22 cellular contexts compared by ENCODE assay signal in genomic region chr12:124641591-124641990, GRCh38.
A peak's percentile ranks its signal among the peaks of the same experiment; 100 is the strongest.
DNase-seq lines count a peak whose midpoint lies in the region; ATAC-seq and TF ChIP-seq lines count a peak whose summit lies in the region.
"Had no signal": no experiment of that assay in that cellular context is flagged by ENCODE, and none has a peak within 500 bp of the region (broad histone marks: within the 10 kb centered on the region; RNA-seq: fewer than 3 reads in every experiment).

No MANE protein-coding gene starts in this region.

- no peak overlapping the region for H3K9ac ChIP-seq in neuronal stem cell (ENCODE audit: low read depth, low read length, poor library complexity)
- H3K9ac ChIP-seq: BLaER1 treated with 17β-estradiol and CSF1 and Interleukin-3, amounts not matched to agents 10 nM and 100 nM had no signal

- no peak overlapping the region for H2BK12ac ChIP-seq in neuronal stem cell (ENCODE audit: low read length)

- H3K27ac ChIP-seq in left ventricle myocardium inferior (replicated peaks) (no peak overlapping the region), RWPE1 (peak overlapping the region; percentile 26; the same call in 1 of the 2 replicates), neuronal stem cell (replicated peaks; ENCODE audit: low read length) (no peak overlapping the region)
- H3K27ac ChIP-seq in CD8-positive, alpha-beta T cell (ENCODE audit: low read depth, low read length), result no peak overlapping the region
- H3K27ac ChIP-seq in CD4-positive, alpha-beta memory T cell (ENCODE audit: low read depth, low read length), result no peak overlapping the region
- H3K27ac ChIP-seq: A549 had no signal

- H3K4ac ChIP-seq in neuronal stem cell (ENCODE audit: low read length), result no peak overlapping the region

- H3K27me3 Mint-ChIP-seq in CD8-positive, alpha-beta T cell (ENCODE audit: low read depth), result no peaks in the 10 kb centered on the region
- no peaks in the 10 kb centered on the region for H3K27me3 Mint-ChIP-seq in CD4-positive, alpha-beta memory T cell
- H3K27me3 Mint-ChIP-seq: CD4-positive, alpha-beta T cell had no signal

- POLR2A ChIA-PET in RWPE1 (lab: Yijun Ruan, JAX; ENCODE audit: low non-redundant PET), result no interaction called here
- POLR2A ChIA-PET in CD8-positive, alpha-beta T cell (lab: Charles Lee), result no interaction called here
- POLR2A ChIA-PET in CD4-positive, alpha-beta memory T cell (lab: Charles Lee; ENCODE audit: partially characterized antibody), result no interaction called here

- no peaks in the 10 kb centered on the region for H3K9me3 ChIP-seq in left ventricle myocardium inferior (replicated peaks)
- H3K9me3 ChIP-seq in neuronal stem cell (replicated peaks in 1 of 2; ENCODE audit: control insufficient read depth in 2 of 2, insufficient read depth in 1 of 2, low read depth in 1 of 2, low read length in 2 of 2), result no peaks in the 10 kb centered on the region
- no peaks in the 10 kb centered on the region for H3K9me3 ChIP-seq in CD8-positive, alpha-beta T cell (ENCODE audit: low read length)
- H3K9me3 ChIP-seq in CD4-positive, alpha-beta memory T cell (ENCODE audit: control insufficient read depth in 1 of 2, low read length in 2 of 2), result no peaks in the 10 kb centered on the region
- H3K9me3 ChIP-seq: A549, BE2C, Caco-2, HAP-1 had no signal

- H3K36me3 Mint-ChIP-seq in CD8-positive, alpha-beta T cell, result no peaks in the 10 kb centered on the region
- no peaks in the 10 kb centered on the region for H3K36me3 Mint-ChIP-seq in CD4-positive, alpha-beta memory T cell

- H3K9me3 Mint-ChIP-seq in CD8-positive, alpha-beta T cell, result no peaks in the 10 kb centered on the region
- peaks cover 0 to 4% (median 0%) of the 10 kb centered on the region in 8 donors for H3K9me3 Mint-ChIP-seq in CD4-positive, alpha-beta memory T cell
- H3K9me3 Mint-ChIP-seq: CD4-positive, alpha-beta T cell had no signal

- H2BK120ac ChIP-seq in neuronal stem cell (ENCODE audit: low read depth, low read length), result no peak overlapping the region

- no peak overlapping the region for H4K8ac ChIP-seq in neuronal stem cell (ENCODE audit: low read depth, low read length)

- no peak overlapping the region for H3K18ac ChIP-seq in neuronal stem cell (ENCODE audit: low read length)

- ATAC-seq in Right ventricle myocardium superior (ENCODE audit: poor library complexity), result peak; percentile 16
- ATAC-seq in CD8-positive, alpha-beta T cell, result no peak
- ATAC-seq: A549 had no signal

- H3K23ac ChIP-seq in neuronal stem cell (ENCODE audit: low read depth, low read length, poor library complexity), result no peak overlapping the region

- WGBS in neuronal stem cell (ENCODE audit: extremely low coverage in 2 of 2, insufficient read length in 2 of 2, insufficient replicate concordance in 1 of 2), 2 donors, result no CpG with 5 or more reads among the region's 6 CpGs

- intact Hi-C loops in Right ventricle myocardium superior (cut with DNase I) (no loop called here), left ventricle myocardium inferior (cut with micrococcal nuclease) (no loop called here)
- intact Hi-C loops in CD8-positive, alpha-beta T cell (cut with DNase I, micrococcal nuclease), result no loop called here
- intact Hi-C loops in CD4-positive, alpha-beta memory T cell (cut with micrococcal nuclease), result no loop called here

- H4K91ac ChIP-seq in neuronal stem cell (ENCODE audit: low read depth, low read length, poor library complexity), result no peak overlapping the region

- H3K4me3 ChIP-seq in left ventricle myocardium inferior, result no peak overlapping the region
- H3K4me3 ChIP-seq in neuronal stem cell (ENCODE audit: low read length in 2 of 2), result no peak overlapping the region
- H3K4me3 ChIP-seq in CD8-positive, alpha-beta T cell (ENCODE audit: low read depth, low read length), result no peak overlapping the region
- no peak overlapping the region for H3K4me3 ChIP-seq in CD4-positive, alpha-beta memory T cell (ENCODE audit: low read length in 2 of 2)
- H3K4me3 ChIP-seq: A549; BLaER1 treated with 17β-estradiol and CSF1 and Interleukin-3, amounts not matched to agents 10 nM and 100 nM; HAP-1 had no signal

- H3K4me2 ChIP-seq in neuronal stem cell (ENCODE audit: insufficient read depth, low read length, poor library complexity, severe bottlenecking), result no peak overlapping the region
- H3K4me2 ChIP-seq: A549 had no signal

- H2AFZ ChIP-seq in neuronal stem cell (ENCODE audit: low read length), result no peak overlapping the region

- H2AK5ac ChIP-seq in neuronal stem cell (ENCODE audit: low read depth, low read length), result peak overlapping the region; percentile 31

- no peak overlapping the region for H2BK15ac ChIP-seq in neuronal stem cell (ENCODE audit: low read length)

- H3K4me3 Mint-ChIP-seq in CD8-positive, alpha-beta T cell, result no peak overlapping the region
- H3K4me3 Mint-ChIP-seq in CD4-positive, alpha-beta memory T cell, result no peak overlapping the region
- H3K4me3 Mint-ChIP-seq: CD14-positive monocyte; CD4-positive, alpha-beta T cell; HFFc6 had no signal

- peaks cover 15% of the 10 kb centered on the region for H3K4me1 Mint-ChIP-seq in CD8-positive, alpha-beta T cell (ENCODE audit: low read depth)
- H3K4me1 Mint-ChIP-seq in CD4-positive, alpha-beta memory T cell, result peaks cover 7 to 18% (median 12%) of the 10 kb centered on the region in 4 donors

- DNase-seq in Right ventricle myocardium superior, result peak; percentile 71
- DNase-seq in left ventricle myocardium inferior, result no peak
- DNase-seq in NCI-H69 (lab: John Stamatoyannopoulos, UW), result peak; percentile 27
- no peak for DNase-seq in RWPE1 (ENCODE audit: low spot score)
- no peak for DNase-seq in neuronal stem cell (ENCODE audit: low spot score)
- DNase-seq in CD8-positive, alpha-beta T cell, result no peak
- no peak for DNase-seq in CD4-positive, alpha-beta memory T cell
- DNase-seq: 8988T; ACHN; AML-193; BE2C; Caco-2; CD4-positive, alpha-beta T cell; DMS53; DMS79 treated with DMSO at 0.1 percent for 48 hours; GF-D8; GOT3; HFFc6 had no signal

- CTCF ChIA-PET in RWPE1 (lab: Yijun Ruan, JAX), result no interaction called here
- CTCF ChIA-PET in CD8-positive, alpha-beta T cell (lab: Charles Lee), result no interaction called here
- CTCF ChIA-PET in CD4-positive, alpha-beta memory T cell (lab: Charles Lee; ENCODE audit: partially characterized antibody), result interaction anchor here (1.6 kb wide), 1 partner anchor 21 kb away, joined by 3 read pairs; no protein-coding TSS in a partner anchor

- H2BK5ac ChIP-seq in neuronal stem cell (ENCODE audit: low read length), result no peak overlapping the region

- no peak overlapping the region for H3K14ac ChIP-seq in neuronal stem cell (ENCODE audit: low read length)

- H3K79me1 ChIP-seq in neuronal stem cell (ENCODE audit: low read depth, low read length), result no peaks in the 10 kb centered on the region

- TF ChIP-seq CTCF in left ventricle myocardium inferior (IDR thresholded peaks at IDR 0.05; ENCODE audit: borderline replicate concordance) (no peak), RWPE1 (conservative IDR thresholded peaks at IDR 0.05; ENCODE audit: low read depth) (no peak)
- TF ChIP-seq CTCF in CD8-positive, alpha-beta T cell (IDR thresholded peaks at IDR 0.05), result no peak

- H3K36me3 ChIP-seq in left ventricle myocardium inferior, result no peaks in the 10 kb centered on the region
- H3K36me3 ChIP-seq in neuronal stem cell (replicated peaks in 1 of 2; ENCODE audit: control insufficient read depth in 2 of 2, insufficient read depth in 2 of 2, low read length in 2 of 2), result no peaks in the 10 kb centered on the region
- no peaks in the 10 kb centered on the region for H3K36me3 ChIP-seq in CD8-positive, alpha-beta T cell (ENCODE audit: insufficient read depth, low read length)
- H3K36me3 ChIP-seq in CD4-positive, alpha-beta memory T cell (ENCODE audit: insufficient read depth, low read length), result no peaks in the 10 kb centered on the region
- H3K36me3 ChIP-seq: BE2C; BLaER1 treated with 17β-estradiol and CSF1 and Interleukin-3, amounts not matched to agents 10 nM and 100 nM; HAP-1 had no signal

- no peak overlapping the region for H3K27ac Mint-ChIP-seq in CD8-positive, alpha-beta T cell
- no peak overlapping the region for H3K27ac Mint-ChIP-seq in CD4-positive, alpha-beta memory T cell
- H3K27ac Mint-ChIP-seq: CD4-positive, alpha-beta T cell; HFFc6 had no signal

- H3K4me1 ChIP-seq in left ventricle myocardium inferior (no peaks in the 10 kb centered on the region), neuronal stem cell (ENCODE audit: control insufficient read depth in 2 of 2, insufficient read depth in 1 of 2, low read depth in 1 of 2, low read length in 2 of 2) (no peaks in the 10 kb centered on the region)
- H3K4me1 ChIP-seq in CD8-positive, alpha-beta T cell (ENCODE audit: insufficient read depth, low read length), result peaks cover 13% of the 10 kb centered on the region
- peaks cover 12% of the 10 kb centered on the region for H3K4me1 ChIP-seq in CD4-positive, alpha-beta memory T cell (ENCODE audit: insufficient read depth, low read length)
- H3K4me1 ChIP-seq: HAP-1 had no signal

- no peaks in the 10 kb centered on the region for H3K27me3 ChIP-seq in left ventricle myocardium inferior (ENCODE audit: low read depth)
- peaks cover 0 to 33% (median 0%) of the 10 kb centered on the region in 3 experiments for H3K27me3 ChIP-seq in neuronal stem cell (ENCODE audit: control insufficient read depth in 3 of 3, insufficient read depth in 3 of 3, low read depth in 1 of 3, low read length in 3 of 3)
- no peaks in the 10 kb centered on the region for H3K27me3 ChIP-seq in CD8-positive, alpha-beta T cell (ENCODE audit: insufficient read depth, low read length)
- no peaks in the 10 kb centered on the region for H3K27me3 ChIP-seq in CD4-positive, alpha-beta memory T cell (ENCODE audit: insufficient read depth, low read length)
- H3K27me3 ChIP-seq: BE2C; BLaER1 treated with 17β-estradiol and CSF1 and Interleukin-3, amounts not matched to agents 10 nM and 100 nM had no signal

Comparison
In these comparisons a context has a peak if more than half of its experiments do, and no peak if none do; other contexts are left out.
1. DNase-seq: peak in Right ventricle myocardium superior (single experiment) and NCI-H69 (single experiment); none in left ventricle myocardium inferior (single experiment), RWPE1 (single experiment), neuronal stem cell (single experiment), CD8-positive, alpha-beta T cell (0 of 7) and CD4-positive, alpha-beta memory T cell (0 of 5).